ENCODE assay signal across 18 cellular contexts in the genomic region with DNA sequence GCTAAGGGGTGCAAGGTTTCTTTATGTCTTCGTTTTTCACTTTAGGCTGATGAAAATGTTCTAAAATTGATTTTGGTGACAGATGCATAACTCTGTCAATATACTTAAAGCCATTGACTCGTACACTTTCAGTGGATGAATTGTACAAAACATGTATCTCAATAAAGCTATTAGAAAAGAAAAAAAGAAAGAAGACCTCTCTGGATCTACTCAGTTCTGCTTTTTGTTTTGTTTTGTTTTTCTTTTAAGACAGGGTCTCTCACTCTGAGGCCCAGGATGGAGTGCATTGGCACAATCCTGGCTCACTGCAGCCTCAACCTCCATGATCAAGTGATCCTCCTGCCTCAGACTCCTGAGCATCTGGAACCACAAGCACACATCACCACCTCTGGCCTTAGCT. TPM values are rescaled to one million over a fixed set of nuclear protein-coding genes. Genes with fewer than 3 reads are reported as not detected.
DNase-seq lines count a peak whose midpoint lies in the region; ATAC-seq and TF ChIP-seq lines count a peak whose summit lies in the region.
"Had no signal": no experiment of that assay in that cellular context is flagged by ENCODE, and none has a peak within 500 bp of the region (broad histone marks: within the 10 kb centered on the region; RNA-seq: fewer than 3 reads in every experiment).

No MANE protein-coding gene starts in this region.

- intact Hi-C loops in spleen (cut with DNase I; ENCODE audit: low total_unique reads), result no loop called here

- TF ChIP-seq POLR2A in NB4 (IDR thresholded peaks at IDR 0.05; ENCODE audit: extremely low read depth, insufficient read length) (no peak), spleen (IDR thresholded peaks at IDR 0.05) (no peak)

- H3K27me3 Mint-ChIP-seq in memory B cell, result no peaks in the 10 kb centered on the region
- H3K27me3 Mint-ChIP-seq in stimulated activated memory B cell treated with anti-CD40 and anti-IgM and Interleukin-4, amounts not matched to agents 10 μg/mL and 1 μg/mL and 100 μg/mL, for 72 hours, result no peaks in the 10 kb centered on the region

- H3K4me1 ChIP-seq in spleen, result peaks cover 0 to 61% (median 17%) of the 10 kb centered on the region in 6 donors

- peak overlapping the region; percentile 50 for H3K4me3 ChIP-seq in NB4 (ENCODE audit: low read depth, low read length)
- H3K4me3 ChIP-seq in spleen, result peak overlapping the region in 3 of 8 donors; percentile 26 to 51 (median 34)
- H3K4me3 ChIP-seq: GM23338 had no signal

- ATAC-seq in memory B cell (ENCODE audit: low read depth), result no peak
- no peak for ATAC-seq in stimulated activated memory B cell treated with anti-CD40 and anti-IgM and Interleukin-4, amounts not matched to agents 10 μg/mL and 1 μg/mL and 100 μg/mL, for 72 hours
- ATAC-seq in HG02678 (IDR thresholded peaks at IDR 0.05; ENCODE audit: unreplicated experiment), result no peak
- ATAC-seq: GM23338, HCT116 had no signal

- peaks cover 0 to 9% (median 0%) of the 10 kb centered on the region in 7 donors for H3K27me3 ChIP-seq in spleen (replicated peaks in 1 of 7)

- no peak for DNase-seq in NB4 (ENCODE audit: low read depth)
- no peak for DNase-seq in memory B cell (ENCODE audit: low spot score in 2 of 2)
- no peak for DNase-seq in SW 1271 (lab: John Stamatoyannopoulos, UW)
- DNase-seq in spleen, result no peak
- DNase-seq: ACHN; CD4-positive, alpha-beta memory T cell; DMS153; DMS79; GDM1; HFFc6; IMR-90 had no signal

- H3K9me3 Mint-ChIP-seq in memory B cell, result no peaks in the 10 kb centered on the region
- H3K9me3 Mint-ChIP-seq in stimulated activated memory B cell treated with anti-CD40 and anti-IgM and Interleukin-4, amounts not matched to agents 10 μg/mL and 1 μg/mL and 100 μg/mL, for 72 hours, result no peaks in the 10 kb centered on the region
- H3K9me3 Mint-ChIP-seq: HFFc6 had no signal

- 52 to 83% (median 67%) methylated on average over 2 of the region's 2 CpGs for WGBS in spleen, 5 donors

- H3K4me1 Mint-ChIP-seq in memory B cell, result peaks cover 46% of the 10 kb centered on the region
- H3K4me1 Mint-ChIP-seq in stimulated activated memory B cell treated with anti-CD40 and anti-IgM and Interleukin-4, amounts not matched to agents 10 μg/mL and 1 μg/mL and 100 μg/mL, for 72 hours, result peaks cover 66% of the 10 kb centered on the region
- H3K4me1 Mint-ChIP-seq: CD4-positive, alpha-beta memory T cell; GM23338 had no signal

- peak overlapping the region; percentile 56 for H3K27ac Mint-ChIP-seq in memory B cell
- peak overlapping the region; percentile 94 for H3K27ac Mint-ChIP-seq in stimulated activated memory B cell treated with anti-CD40 and anti-IgM and Interleukin-4, amounts not matched to agents 10 μg/mL and 1 μg/mL and 100 μg/mL, for 72 hours
- H3K27ac Mint-ChIP-seq: CD4-positive, alpha-beta memory T cell; GM23338; HFFc6 had no signal

- peaks cover 0 to 3% (median 0%) of the 10 kb centered on the region in 8 donors for H3K9me3 ChIP-seq in spleen

- peak overlapping the region in 2 of 8 donors; percentile 54 to 75 for H3K27ac ChIP-seq in spleen
- H3K27ac ChIP-seq: C4-2B had no signal

- peaks cover 0 to 65% (median 11%) of the 10 kb centered on the region in 6 donors for H3K36me3 ChIP-seq in spleen

- H3K36me3 Mint-ChIP-seq in memory B cell, result peaks cover 39% of the 10 kb centered on the region
- H3K36me3 Mint-ChIP-seq in stimulated activated memory B cell treated with anti-CD40 and anti-IgM and Interleukin-4, amounts not matched to agents 10 μg/mL and 1 μg/mL and 100 μg/mL, for 72 hours, result peaks cover 66% of the 10 kb centered on the region
- H3K36me3 Mint-ChIP-seq: CD4-positive, alpha-beta memory T cell had no signal

- TF ChIP-seq CTCF in NB4 (IDR thresholded peaks at IDR 0.05; ENCODE audit: low read depth, low read length) (no peak), spleen (IDR thresholded peaks at IDR 0.05 in 8 of 11, conservative IDR thresholded peaks at IDR 0.05 in 3 of 11) (no peak)

- peak overlapping the region; percentile 22 for H3K4me3 Mint-ChIP-seq in memory B cell
- peak overlapping the region; percentile 65 for H3K4me3 Mint-ChIP-seq in stimulated activated memory B cell treated with anti-CD40 and anti-IgM and Interleukin-4, amounts not matched to agents 10 μg/mL and 1 μg/mL and 100 μg/mL, for 72 hours
- H3K4me3 Mint-ChIP-seq: CD4-positive, alpha-beta memory T cell; GM23338; HFFc6 had no signal

RNA-seq across cellular contexts. Expression of a gene that starts 3.5 kb away (rescaled TPM):
- total RNA-seq in spleen, result 10 to 100 TPM in 1 of 7 donors, 1 to 10 TPM in 4, not detected in 2; 5.9 to 12.9 (median 9.8) TPM
- polyA plus RNA-seq in spleen, result not detected
- total RNA-seq: CD4-positive, alpha-beta memory T cell; Daoy; GM23338; HFFc6; IMR-90 had no signal
- polyA plus RNA-seq: BJ; CD4-positive, alpha-beta memory T cell; GM23338; IMR-90 had no signal

RNA-seq across cellular contexts. Expression of a gene that starts 19.9 kb away (rescaled TPM):
- 100 to 1,000 TPM in 1 of 7 donors, 10 to 100 TPM in 4, not detected in 2; 40.1 to 101 (median 84.4) TPM for total RNA-seq in spleen
- polyA plus RNA-seq in spleen, result 10 to 100 TPM; 13.3 to 20.8 (median 15.9) TPM
- total RNA-seq: GM23338, HFFc6, IMR-90 had no signal
- polyA plus RNA-seq: BJ, GM23338, IMR-90 had no signal

RNA-seq across cellular contexts. Expression of a gene that starts 55.6 kb away (rescaled TPM):
- total RNA-seq in spleen, result 10 to 100 TPM; 10.5 to 24.4 (median 18.4) TPM
- polyA plus RNA-seq in spleen, result 1 to 10 TPM; 1.8 to 4.2 (median 2.0) TPM
